In genomic region chr1:11272842-11273594, GRCh38 we compare ENCODE assay signal across 1 cellular context.
TF ChIP-seq lines count a peak whose summit lies in the region.

UBIAD1 (plus strand) TSS chr1:11273198; CDS start chr1:11273532, 334 bp downstream.

TF ChIP-seq in HepG2, 621 proteins besides CTCF, POLR2A, EP300 and RAD21 (continued from another document and continues in another):
- TF ChIP-seq AKNA (CRISPR knock-in tag; IDR thresholded peaks at IDR 0.05; ENCODE audit: borderline replicate concordance): no peak
- TF ChIP-seq POGZ (CRISPR knock-in tag; IDR thresholded peaks at IDR 0.05): peak; percentile 57
- no peak for TF ChIP-seq HMGXB3 (CRISPR knock-in tag; IDR thresholded peaks at IDR 0.05; ENCODE audit: borderline replicate concordance)
- peak; percentile 33 for TF ChIP-seq NRL (CRISPR knock-in tag; IDR thresholded peaks at IDR 0.05; ENCODE audit: borderline replicate concordance)
- peak; percentile 72 for TF ChIP-seq ZNF407 (CRISPR knock-in tag; IDR thresholded peaks at IDR 0.05; ENCODE audit: not compliant biosample characterization)
- TF ChIP-seq ZNF704 (CRISPR knock-in tag; IDR thresholded peaks at IDR 0.05; ENCODE audit: borderline replicate concordance): peak; percentile 89; the same call in 1 of the 2 replicates
- no peak for TF ChIP-seq MTA3 (CRISPR knock-in tag; IDR thresholded peaks at IDR 0.05)
- TF ChIP-seq SALL2 (CRISPR knock-in tag; IDR thresholded peaks at IDR 0.05): peak; percentile 60; the same call in 1 of the 2 replicates
- TF ChIP-seq ZFYVE20 (CRISPR knock-in tag; IDR thresholded peaks at IDR 0.05; ENCODE audit: borderline replicate concordance, low read depth): no peak
- no peak for TF ChIP-seq ZNF33A (CRISPR knock-in tag; IDR thresholded peaks at IDR 0.05; ENCODE audit: borderline replicate concordance)
- TF ChIP-seq SYNCRIP (IDR thresholded peaks at IDR 0.05; ENCODE audit: insufficient read depth, low read depth, low read length): no peak
- no peak for TF ChIP-seq ZNF562 (CRISPR knock-in tag; IDR thresholded peaks at IDR 0.05; ENCODE audit: borderline replicate concordance)
- TF ChIP-seq RFXANK (CRISPR knock-in tag; IDR thresholded peaks at IDR 0.05): no peak
- no peak for TF ChIP-seq ZNF318 (CRISPR knock-in tag; IDR thresholded peaks at IDR 0.05)
- TF ChIP-seq ZBTB21 (CRISPR knock-in tag; IDR thresholded peaks at IDR 0.05): no peak
- no peak for TF ChIP-seq ZNF253 (CRISPR knock-in tag; IDR thresholded peaks at IDR 0.05; ENCODE audit: borderline replicate concordance)
